In the genomic region with DNA sequence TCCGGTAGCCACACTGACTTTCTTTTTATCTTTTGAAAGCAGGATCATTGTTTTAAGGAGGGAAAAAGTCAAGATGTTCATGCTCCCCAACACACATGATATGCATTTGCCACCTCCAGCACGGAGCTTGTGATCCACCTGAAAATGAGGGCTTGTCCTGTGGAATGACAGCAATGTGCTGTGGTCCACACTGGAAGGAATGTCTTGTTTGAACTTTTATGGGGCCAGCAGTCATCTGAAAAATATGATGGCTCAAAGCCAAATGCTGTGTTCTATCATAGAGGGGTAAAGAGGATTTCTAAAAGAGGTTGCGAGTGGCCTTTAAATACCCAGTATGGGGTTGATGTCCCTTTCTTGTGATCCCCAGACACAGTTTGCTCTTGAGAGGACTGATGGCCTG, we compare ENCODE assay signal across 23 cellular contexts.
DNase-seq lines count a peak whose midpoint lies in the region; ATAC-seq and TF ChIP-seq lines count a peak whose summit lies in the region.
"Had no signal": no experiment of that assay in that cellular context is flagged by ENCODE, and none has a peak within 500 bp of the region (broad histone marks: within the 10 kb centered on the region; RNA-seq: fewer than 3 reads in every experiment).

No MANE protein-coding gene starts in this region.

- H3K27me3 Mint-ChIP-seq in HFFc6 (ENCODE audit: insufficient read depth): peaks cover 23% of the 10 kb centered on the region

- ATAC-seq in HG03280 (IDR thresholded peaks at IDR 0.05; ENCODE audit: unreplicated experiment): no peak
- ATAC-seq: psoas muscle had no signal

- no peak for TF ChIP-seq POLR2A in erythroblast (IDR thresholded peaks at IDR 0.05; ENCODE audit: low read length)

- H3K27me3 ChIP-seq in kidney epithelial cell (ENCODE audit: control insufficient read depth, insufficient read depth, low read length): no peaks in the 10 kb centered on the region
- H3K27me3 ChIP-seq: breast epithelium, uterus had no signal

- peaks cover 44% of the 10 kb centered on the region for H3K4me1 Mint-ChIP-seq in HFFc6 (ENCODE audit: low read depth)
- H3K4me1 Mint-ChIP-seq: activated naive CD8-positive, alpha-beta T cell treated with anti-CD3 and anti-CD28 coated beads for 36 hours; memory B cell had no signal

- DNase-seq in A172 (ENCODE audit: low spot score): peak; percentile 76
- peak; percentile 47 for DNase-seq in HFFc6
- peak; percentile 92 for DNase-seq in SW480 (ENCODE audit: low spot score)
- DNase-seq in kidney epithelial cell (ENCODE audit: low read depth): peak; percentile 23
- no peak for DNase-seq in activated T-cell treated with anti-CD3 and anti-CD28 coated beads for 4 hours
- DNase-seq in erythroblast (lab: John Stamatoyannopoulos, UW): no peak
- no peak for DNase-seq in activated CD8-positive, alpha-beta memory T cell treated with anti-CD3 and anti-CD28 coated beads, Interleukin-2, amount 50 U/mL, for 48 hours
- DNase-seq: activated naive CD8-positive, alpha-beta T cell treated with anti-CD3 and anti-CD28 coated beads for 36 hours; DMS 273 treated with DMSO at 0.1 percent for 48 hours; hypothalamus; Karpas-422; kidney; NCI-H2107; NCI-H748 treated with DMSO at 0.1 percent for 48 hours; psoas muscle; small intestine; stimulated activated CD4-positive, alpha-beta T cell treated with anti-CD3 and anti-CD28 coated beads, Interleukin-4, amount 100 ng/mL, for 24 hours; uterus had no signal

- no peaks in the 10 kb centered on the region for H3K9me3 Mint-ChIP-seq in HFFc6
- H3K9me3 Mint-ChIP-seq: activated naive CD8-positive, alpha-beta T cell treated with anti-CD3 and anti-CD28 coated beads for 36 hours; memory B cell had no signal

- no peaks in the 10 kb centered on the region for H3K36me3 ChIP-seq in kidney epithelial cell (ENCODE audit: control insufficient read depth, insufficient read depth, low read length)
- H3K36me3 ChIP-seq: breast epithelium, uterus had no signal

- H3K4me3 Mint-ChIP-seq in HFFc6: peak overlapping the region; percentile 1; the same call in 1 of the 2 replicates
- H3K4me3 Mint-ChIP-seq: activated naive CD8-positive, alpha-beta T cell treated with anti-CD3 and anti-CD28 coated beads for 36 hours; CD14-positive monocyte; memory B cell had no signal

- no peak overlapping the region for H3K4me3 ChIP-seq in kidney epithelial cell (ENCODE audit: low read depth, low read length)
- H3K4me3 ChIP-seq: A549, breast epithelium, psoas muscle, uterus had no signal

- no peaks in the 10 kb centered on the region for H3K36me3 Mint-ChIP-seq in HFFc6 (ENCODE audit: low read depth)
- H3K36me3 Mint-ChIP-seq: activated naive CD8-positive, alpha-beta T cell treated with anti-CD3 and anti-CD28 coated beads for 36 hours; CD14-positive monocyte; memory B cell had no signal

- TF ChIP-seq CTCF in HFFc6 (IDR thresholded peaks at IDR 0.05) (no peak), kidney epithelial cell (IDR thresholded peaks at IDR 0.05; ENCODE audit: insufficient read depth, low read length, poor library complexity, severe bottlenecking) (no peak)

- no peak overlapping the region for H3K27ac Mint-ChIP-seq in HFFc6
- H3K27ac Mint-ChIP-seq: activated naive CD8-positive, alpha-beta T cell treated with anti-CD3 and anti-CD28 coated beads for 36 hours; memory B cell had no signal

Comparison
In these comparisons a context has a peak if more than half of its experiments do, and no peak if none do; other contexts are left out.
1. DNase-seq: peak in A172 (single experiment), HFFc6 (single experiment), SW480 (single experiment) and kidney epithelial cell (single experiment); none in activated T-cell treated with anti-CD3 and anti-CD28 coated beads for 4 hours (single experiment), erythroblast (0 of 2) and activated CD8-positive, alpha-beta memory T cell treated with anti-CD3 and anti-CD28 coated beads, Interleukin-2, amount 50 U/mL, for 48 hours (single experiment).